In genomic region chr9:23811633-23812032, GRCh38 we compare ENCODE assay signal across 29 cellular contexts. TPM values are rescaled to one million over a fixed set of nuclear protein-coding genes. Genes with fewer than 3 reads are reported as not detected.
"Had no signal": no experiment of that assay in that cellular context is flagged by ENCODE, and none has a peak within 500 bp of the region (broad histone marks: within the 10 kb centered on the region; RNA-seq: fewer than 3 reads in every experiment).

No MANE protein-coding gene starts in this region.

- H3K9me3 Mint-ChIP-seq: activated CD4-positive, alpha-beta memory T cell treated with anti-CD3 and anti-CD28 coated beads, Interleukin-2, amount 10 ng/mL, durations not matched to agents 7 days and 5 days; activated naive CD4-positive, alpha-beta T cell treated with anti-CD3 and anti-CD28 coated beads for 36 hours; brain had no signal

- H3K36me3 ChIP-seq: WERI-Rb-1 had no signal

- H3K27ac Mint-ChIP-seq: activated CD4-positive, alpha-beta memory T cell treated with anti-CD3 and anti-CD28 coated beads, Interleukin-2, amount 10 ng/mL, durations not matched to agents 7 days and 5 days; activated CD4-positive, alpha-beta T cell treated with anti-CD3 and anti-CD28 coated beads for 36 hours; activated naive CD4-positive, alpha-beta T cell treated with anti-CD3 and anti-CD28 coated beads for 36 hours; activated naive CD8-positive, alpha-beta T cell; activated T-helper 17 cell treated with anti-CD3 and anti-CD28 coated beads, Interleukin-2, amount 50 U/mL, for 72 hours; brain had no signal

- H3K4me3 Mint-ChIP-seq: activated CD4-positive, alpha-beta memory T cell treated with anti-CD3 and anti-CD28 coated beads, Interleukin-2, amount 10 ng/mL, durations not matched to agents 7 days and 5 days; activated CD4-positive, alpha-beta T cell treated with anti-CD3 and anti-CD28 coated beads for 36 hours; activated naive CD4-positive, alpha-beta T cell treated with anti-CD3 and anti-CD28 coated beads for 36 hours; activated naive CD8-positive, alpha-beta T cell; activated T-helper 17 cell treated with anti-CD3 and anti-CD28 coated beads, Interleukin-2, amount 50 U/mL, for 72 hours; brain had no signal

- FAIRE-seq: astrocyte had no signal

- H3K4me3 ChIP-seq: PC-9, SK-N-MC had no signal

- DNase-seq: activated CD4-positive, alpha-beta memory T cell treated with anti-CD3 and anti-CD28 coated beads, Interleukin-2, amount 10 ng/mL, durations not matched to agents 7 days and 5 days; activated CD4-positive, alpha-beta T cell treated with anti-CD3 and anti-CD28 coated beads for 36 hours; activated CD4-positive, alpha-beta T cell treated with anti-CD3 and anti-CD28 coated beads, Interleukin-2, amount 50 U/mL, for 1 hour; activated gamma-delta T cell; activated naive CD4-positive, alpha-beta T cell treated with anti-CD3 and anti-CD28 coated beads for 36 hours; activated T-cell treated with anti-CD3 and anti-CD28 coated beads for 4 hours; activated T-cell treated with anti-CD3 and anti-CD28 coated beads, Interleukin-2, amount 50 U/mL, for 48 hours; amygdala; IMR-90; Kasumi-1; KBM-7; MV-4-11; NCI-H1092 treated with DMSO at 0.1 percent for 48 hours; NCI-H1436 treated with DMSO at 0.1 percent for 48 hours; NCI-H187; NCI-H2081; NCI-H446; NCI-H524; PC-9; T-helper 1 cell; WERI-Rb-1 had no signal

- H3K27me3 Mint-ChIP-seq: activated CD4-positive, alpha-beta memory T cell treated with anti-CD3 and anti-CD28 coated beads, Interleukin-2, amount 10 ng/mL, durations not matched to agents 7 days and 5 days; activated CD4-positive, alpha-beta T cell treated with anti-CD3 and anti-CD28 coated beads for 36 hours; activated naive CD8-positive, alpha-beta T cell; activated T-helper 17 cell treated with anti-CD3 and anti-CD28 coated beads, Interleukin-2, amount 50 U/mL, for 72 hours had no signal

- H3K27ac ChIP-seq: PC-9, SK-N-MC, WERI-Rb-1 had no signal

- H3K4me2 ChIP-seq: PC-9 had no signal

- H3K4me1 Mint-ChIP-seq: activated CD4-positive, alpha-beta memory T cell treated with anti-CD3 and anti-CD28 coated beads, Interleukin-2, amount 10 ng/mL, durations not matched to agents 7 days and 5 days; activated CD4-positive, alpha-beta T cell treated with anti-CD3 and anti-CD28 coated beads for 36 hours; activated T-helper 17 cell treated with anti-CD3 and anti-CD28 coated beads, Interleukin-2, amount 50 U/mL, for 72 hours had no signal

- H2AFZ ChIP-seq: PC-9 had no signal

- ATAC-seq: activated CD4-positive, alpha-beta T cell treated with anti-CD3 and anti-CD28 coated beads for 36 hours; activated T-helper 17 cell treated with anti-CD3 and anti-CD28 coated beads, Interleukin-2, amount 50 U/mL, for 72 hours; Right ventricle myocardium inferior had no signal

RNA-seq across cellular contexts. Expression of gene ELAVL2, which starts 14.4 kb away (rescaled TPM):
- total RNA-seq: activated CD4-positive, alpha-beta memory T cell treated with anti-CD3 and anti-CD28 coated beads, Interleukin-2, amount 10 ng/mL, durations not matched to agents 7 days and 5 days; activated CD4-positive, alpha-beta T cell treated with anti-CD3 and anti-CD28 coated beads for 36 hours; activated CD8-positive, alpha-beta memory T cell treated with anti-CD3 and anti-CD28 coated beads for 36 hours; activated naive CD4-positive, alpha-beta T cell treated with anti-CD3 and anti-CD28 coated beads for 36 hours; activated T-helper 17 cell treated with anti-CD3 and anti-CD28 coated beads, Interleukin-2, amount 50 U/mL, for 72 hours; PC-9; Right ventricle myocardium inferior; T-helper 2 cell treated with Interferon-gamma antibody and Interleukin-4, amounts not matched to agents 100 ng/mL and 5 ng/mL, for 36 hours had no signal
- polyA plus RNA-seq: IMR-90 had no signal
